Comparison of ENCODE assay signal across 10 cellular contexts in genomic region chr7:117479480-117480224, GRCh38.
DNase-seq lines count a peak whose midpoint lies in the region; ATAC-seq lines count a peak whose summit lies in the region.
"Had no signal": no experiment of that assay in that cellular context is flagged by ENCODE, and none has a peak within 500 bp of the region (broad histone marks: within the 10 kb centered on the region; RNA-seq: fewer than 3 reads in every experiment).

TSS of gene CFTR (plus strand) at chr7:117480025. CDS start at chr7:117480095, 70 bp downstream.

- H3K36me3 Mint-ChIP-seq in activated naive CD4-positive, alpha-beta T cell treated with anti-CD3 and anti-CD28 coated beads, Interleukin-2, amount 10 ng/mL, durations not matched to agents 7 days and 5 days, result no peaks in the 10 kb centered on the region
- H3K36me3 Mint-ChIP-seq: CD4-positive, alpha-beta memory T cell had no signal

- DNase-seq in caudate nucleus (lab: John Stamatoyannopoulos, UW), result peak in 32 of 61 donors; percentile 1 to 81 (median 20)
- DNase-seq in iPS-NIHi11 (ENCODE audit: low spot score), result peak; percentile 45
- DNase-seq in NCI-H1048 (lab: John Stamatoyannopoulos, UW), result no peak
- DNase-seq in activated naive CD4-positive, alpha-beta T cell treated with anti-CD3 and anti-CD28 coated beads, Interleukin-2, amount 10 ng/mL, durations not matched to agents 7 days and 5 days, result no peak
- DNase-seq in GOT3 (lab: John Stamatoyannopoulos, UW), result no peak
- DNase-seq: activated gamma-delta T cell had no signal

- no peak within 1 kb of the TSS for H3K4me3 Mint-ChIP-seq in activated naive CD4-positive, alpha-beta T cell treated with anti-CD3 and anti-CD28 coated beads, Interleukin-2, amount 10 ng/mL, durations not matched to agents 7 days and 5 days

- H3K4me1 ChIP-seq in ES-I3 (ENCODE audit: insufficient read depth, low read length) (0 out of 2 replicates have a peak, but pooled peaks cover 5% of the 10 kb centered on the region), rectal smooth muscle tissue (ENCODE audit: control insufficient read depth, insufficient read depth, low read length) (no peaks in the 10 kb centered on the region)

- H3K36me3 ChIP-seq in ES-I3 (ENCODE audit: insufficient read depth, low read length) (no peaks in the 10 kb centered on the region), rectal smooth muscle tissue (ENCODE audit: control insufficient read depth, insufficient read depth, low read length) (no peaks in the 10 kb centered on the region)

- peaks cover 16% of the 10 kb centered on the region for H3K27me3 Mint-ChIP-seq in activated naive CD4-positive, alpha-beta T cell treated with anti-CD3 and anti-CD28 coated beads, Interleukin-2, amount 10 ng/mL, durations not matched to agents 7 days and 5 days

- H3K27ac ChIP-seq in caudate nucleus (ENCODE audit: low read depth, low read length), result peak within 1 kb of the TSS; percentile 44
- no peak within 1 kb of the TSS for H3K27ac ChIP-seq in rectal smooth muscle tissue (ENCODE audit: low read depth, low read length)

- CTCF ChIA-PET in activated naive CD4-positive, alpha-beta T cell treated with anti-CD3 and anti-CD28 coated beads, Interleukin-2, amount 10 ng/mL, durations not matched to agents 7 days and 5 days (lab: Charles Lee), result interaction anchor here (1.2 kb wide), 1 partner anchor 20 kb away, joined by 3 read pairs; no protein-coding TSS in a partner anchor

- H3K4me3 ChIP-seq in rectal smooth muscle tissue (ENCODE audit: low read length), result peak within 1 kb of the TSS; percentile 63

- H3K4me1 Mint-ChIP-seq in activated naive CD4-positive, alpha-beta T cell treated with anti-CD3 and anti-CD28 coated beads, Interleukin-2, amount 10 ng/mL, durations not matched to agents 7 days and 5 days, result no peaks in the 10 kb centered on the region

- no peak for ATAC-seq in GM18873 (IDR thresholded peaks at IDR 0.05; ENCODE audit: low FRiP score, unreplicated experiment)

- no peak within 1 kb of the TSS for H3K27ac Mint-ChIP-seq in activated naive CD4-positive, alpha-beta T cell treated with anti-CD3 and anti-CD28 coated beads, Interleukin-2, amount 10 ng/mL, durations not matched to agents 7 days and 5 days
- H3K27ac Mint-ChIP-seq: CD4-positive, alpha-beta memory T cell had no signal

- no peaks in the 10 kb centered on the region for H3K9me3 Mint-ChIP-seq in activated naive CD4-positive, alpha-beta T cell treated with anti-CD3 and anti-CD28 coated beads, Interleukin-2, amount 10 ng/mL, durations not matched to agents 7 days and 5 days

- no peaks in the 10 kb centered on the region; the same call in 1 of the 2 replicates for H3K9me3 ChIP-seq in ES-I3 (ENCODE audit: control insufficient read depth, insufficient read depth, low read length)

- H3K9ac ChIP-seq in ES-I3 (ENCODE audit: low read depth, low read length) (peak within 1 kb of the TSS; percentile 81), rectal smooth muscle tissue (ENCODE audit: low read length) (peak within 1 kb of the TSS; percentile 26)

- no peaks in the 10 kb centered on the region for H3K27me3 ChIP-seq in rectal smooth muscle tissue (ENCODE audit: control insufficient read depth, insufficient read depth, low read length)

Comparison
In these comparisons a context has a peak if more than half of its experiments do, and no peak if none do; other contexts are left out.
1. DNase-seq: peak in caudate nucleus (32 of 61) and iPS-NIHi11 (single experiment); none in NCI-H1048 (single experiment), activated naive CD4-positive, alpha-beta T cell treated with anti-CD3 and anti-CD28 coated beads, Interleukin-2, amount 10 ng/mL, durations not matched to agents 7 days and 5 days (single experiment) and GOT3 (single experiment).